In the genomic region with DNA sequence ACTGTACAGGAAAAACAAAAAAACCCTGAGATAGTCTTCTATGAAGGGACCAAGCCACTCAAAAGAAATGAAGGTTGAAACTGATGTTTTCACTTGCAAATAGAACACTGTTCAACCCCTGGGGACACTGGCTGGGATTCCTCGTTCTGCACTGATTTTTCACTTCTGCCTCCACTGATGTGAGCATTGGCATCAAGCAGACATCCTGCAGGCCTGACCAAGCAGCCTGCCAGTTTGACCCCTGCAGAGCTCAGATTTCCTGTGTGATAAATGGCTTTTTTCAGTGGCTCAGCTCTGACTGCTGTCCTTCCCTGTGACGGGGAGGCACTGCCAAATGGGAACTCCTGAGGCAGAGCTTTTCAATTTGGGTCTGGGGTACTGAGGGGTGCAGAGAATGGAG, we compare ENCODE assay signal across 13 cellular contexts. TPM values are rescaled to one million over a fixed set of nuclear protein-coding genes. Genes with fewer than 3 reads are reported as not detected.
A peak's percentile ranks its signal among the peaks of the same experiment; 100 is the strongest.
DNase-seq lines count a peak whose midpoint lies in the region; ATAC-seq and FAIRE-seq lines count a peak whose summit lies in the region.
"Had no signal": no experiment of that assay in that cellular context is flagged by ENCODE, and none has a peak within 500 bp of the region (broad histone marks: within the 10 kb centered on the region; RNA-seq: fewer than 3 reads in every experiment).

No MANE protein-coding gene starts in this region.

- ATAC-seq in HG03108 (IDR thresholded peaks at IDR 0.05; ENCODE audit: unreplicated experiment) (peak; percentile 83), HG02840 (IDR thresholded peaks at IDR 0.05; ENCODE audit: low FRiP score, unreplicated experiment) (no peak)

- peak; percentile 63 for FAIRE-seq in GM19239 (lab: Jason Lieb, UNC)

- CTCF ChIA-PET in CD4-positive, alpha-beta memory T cell (lab: Charles Lee; ENCODE audit: partially characterized antibody): interaction anchor here (1.0 to 6.5 kb wide), 4 partner anchors 9 to 174 kb away, joined by 3 to 55 read pairs (median 4); no protein-coding TSS in a partner anchor

- H3K27ac ChIP-seq in CD4-positive, alpha-beta memory T cell (ENCODE audit: low read depth, low read length): no peak overlapping the region
- H3K27ac ChIP-seq: uterus had no signal

- no peaks in the 10 kb centered on the region for H3K27me3 ChIP-seq in CD4-positive, alpha-beta memory T cell (ENCODE audit: insufficient read depth, low read length)
- H3K27me3 ChIP-seq: uterus had no signal

- no peak overlapping the region for H3K4me3 Mint-ChIP-seq in CD4-positive, alpha-beta memory T cell
- H3K4me3 Mint-ChIP-seq in activated naive CD8-positive, alpha-beta T cell treated with anti-CD3 and anti-CD28 coated beads for 36 hours: no peak overlapping the region

- peaks cover 92% of the 10 kb centered on the region for H3K36me3 ChIP-seq in CD4-positive, alpha-beta memory T cell (ENCODE audit: insufficient read depth, low read length)
- H3K36me3 ChIP-seq: uterus had no signal

- POLR2A ChIA-PET in CD4-positive, alpha-beta memory T cell (lab: Charles Lee; ENCODE audit: partially characterized antibody): interaction anchor here (0.9 to 1.5 kb wide), 2 partner anchors 49 to 137 kb away, joined by 3 to 6 read pairs; no protein-coding TSS in a partner anchor

- peak overlapping the region; percentile 15 to 90 (median 72) for H3K27ac Mint-ChIP-seq in CD4-positive, alpha-beta memory T cell
- H3K27ac Mint-ChIP-seq in activated naive CD8-positive, alpha-beta T cell treated with anti-CD3 and anti-CD28 coated beads for 36 hours: peak overlapping the region; percentile 57

- H3K36me3 Mint-ChIP-seq in CD4-positive, alpha-beta memory T cell: peaks cover 74 to 92% of the 10 kb centered on the region in 2 donors
- peaks cover 37% of the 10 kb centered on the region for H3K36me3 Mint-ChIP-seq in activated naive CD8-positive, alpha-beta T cell treated with anti-CD3 and anti-CD28 coated beads for 36 hours

- no peaks in the 10 kb centered on the region for H3K27me3 Mint-ChIP-seq in CD4-positive, alpha-beta memory T cell
- H3K27me3 Mint-ChIP-seq in activated naive CD8-positive, alpha-beta T cell treated with anti-CD3 and anti-CD28 coated beads for 36 hours: no peaks in the 10 kb centered on the region

- H3K9me3 Mint-ChIP-seq in CD4-positive, alpha-beta memory T cell: no peaks in the 10 kb centered on the region
- no peaks in the 10 kb centered on the region for H3K9me3 Mint-ChIP-seq in activated naive CD8-positive, alpha-beta T cell treated with anti-CD3 and anti-CD28 coated beads for 36 hours

- peaks cover 7% of the 10 kb centered on the region for H3K4me1 ChIP-seq in CD4-positive, alpha-beta memory T cell (ENCODE audit: insufficient read depth, low read length)
- H3K4me1 ChIP-seq: uterus had no signal

- H3K4me1 Mint-ChIP-seq in CD4-positive, alpha-beta memory T cell: peaks cover 12 to 24% (median 19%) of the 10 kb centered on the region in 4 donors
- H3K4me1 Mint-ChIP-seq in activated naive CD8-positive, alpha-beta T cell treated with anti-CD3 and anti-CD28 coated beads for 36 hours: peaks cover 29% of the 10 kb centered on the region

- H3K9me3 ChIP-seq in CD4-positive, alpha-beta memory T cell (ENCODE audit: control insufficient read depth in 1 of 2, low read length in 2 of 2): no peaks in the 10 kb centered on the region
- H3K9me3 ChIP-seq: uterus had no signal

- intact Hi-C loops in CD4-positive, alpha-beta memory T cell (cut with micrococcal nuclease): no loop called here

- no peak for DNase-seq in CD4-positive, alpha-beta memory T cell
- DNase-seq in GM19239 (ENCODE audit: insufficient read length, low spot score): peak; percentile 1
- no peak for DNase-seq in activated naive CD8-positive, alpha-beta T cell treated with anti-CD3 and anti-CD28 coated beads for 36 hours
- DNase-seq in COLO829 (ENCODE audit: low spot score): no peak
- DNase-seq in nucleus accumbens (lab: John Stamatoyannopoulos, UW): no peak
- no peak for DNase-seq in activated CD4-positive, CD25-positive, alpha-beta regulatory T cell treated with anti-CD3 and anti-CD28 coated beads, Interleukin-2, amount 50 U/mL, for 72 hours
- DNase-seq: AML-193; central memory CD4-positive, alpha-beta T cell; glutamatergic neuron; stimulated activated CD4-positive, alpha-beta T cell treated with anti-CD3 and anti-CD28 coated beads, Interleukin-4, amount 100 ng/mL, for 4 hours; uterus had no signal

- H3K4me3 ChIP-seq in CD4-positive, alpha-beta memory T cell (ENCODE audit: low read length in 2 of 2): no peak overlapping the region
- H3K4me3 ChIP-seq: uterus had no signal

RNA-seq across cellular contexts. Expression of gene RASGRP1, which starts 50.0 kb away (rescaled TPM):
- 100 to 1,000 TPM; 123 to 125 TPM for total RNA-seq in CD4-positive, alpha-beta memory T cell
- 10 to 100 TPM; 47.8 to 85.9 TPM for polyA plus RNA-seq in CD4-positive, alpha-beta memory T cell
- total RNA-seq in activated naive CD8-positive, alpha-beta T cell treated with anti-CD3 and anti-CD28 coated beads for 36 hours: 10 to 100 TPM; 42.7 to 46.6 TPM
